ENCODE assay signal across 1 cellular context in the genomic region with DNA sequence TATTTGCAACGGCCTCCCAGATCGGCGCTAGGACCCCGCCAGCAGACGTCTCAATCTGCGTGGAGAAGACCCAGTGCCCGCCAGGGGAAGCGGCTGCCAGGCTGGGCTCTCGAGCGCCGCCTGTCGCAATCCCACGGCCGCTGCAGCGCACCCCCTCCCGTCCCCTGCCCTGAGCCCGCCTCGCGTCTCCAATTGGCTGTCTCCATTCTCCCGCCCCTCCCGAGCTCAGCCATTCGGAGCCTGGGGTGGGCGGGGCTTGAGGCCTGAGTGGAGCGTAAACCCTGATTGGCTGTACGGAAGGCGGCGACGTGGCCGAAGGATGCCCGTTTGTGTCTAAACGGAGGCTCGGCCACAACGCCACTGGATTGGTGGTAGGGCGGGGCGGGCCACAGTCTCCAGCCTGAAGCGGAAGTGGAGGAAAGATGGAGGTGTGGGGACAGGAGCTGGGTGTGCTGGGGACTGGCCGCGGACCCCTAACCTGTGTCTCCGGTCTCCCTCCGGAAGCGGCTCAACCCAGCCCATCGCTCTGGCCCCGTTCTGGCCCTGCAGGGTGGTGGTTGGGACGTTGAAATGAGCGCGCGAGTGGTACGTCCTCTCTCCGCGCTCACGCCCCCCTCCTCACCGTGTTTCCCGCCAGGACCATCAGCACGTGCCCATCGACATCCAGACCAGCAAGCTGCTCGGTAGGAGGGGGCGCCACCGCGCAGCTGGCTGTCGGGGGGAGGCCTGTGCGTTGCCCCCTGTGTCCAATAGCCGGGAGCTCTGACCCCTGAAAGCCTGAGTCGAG.
TF ChIP-seq lines count a peak whose summit lies in the region.

A gene with protein sequence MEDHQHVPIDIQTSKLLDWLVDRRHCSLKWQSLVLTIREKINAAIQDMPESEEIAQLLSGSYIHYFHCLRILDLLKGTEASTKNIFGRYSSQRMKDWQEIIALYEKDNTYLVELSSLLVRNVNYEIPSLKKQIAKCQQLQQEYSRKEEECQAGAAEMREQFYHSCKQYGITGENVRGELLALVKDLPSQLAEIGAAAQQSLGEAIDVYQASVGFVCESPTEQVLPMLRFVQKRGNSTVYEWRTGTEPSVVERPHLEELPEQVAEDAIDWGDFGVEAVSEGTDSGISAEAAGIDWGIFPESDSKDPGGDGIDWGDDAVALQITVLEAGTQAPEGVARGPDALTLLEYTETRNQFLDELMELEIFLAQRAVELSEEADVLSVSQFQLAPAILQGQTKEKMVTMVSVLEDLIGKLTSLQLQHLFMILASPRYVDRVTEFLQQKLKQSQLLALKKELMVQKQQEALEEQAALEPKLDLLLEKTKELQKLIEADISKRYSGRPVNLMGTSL (plus strand): TSS at position 389 of the 787 bp plus-strand sequence. CDS start 34 bp downstream, at position 423.

TF ChIP-seq in HepG2, 621 proteins besides CTCF, POLR2A, EP300 and RAD21 (continued from another document and continues in another):
- TF ChIP-seq, protein P1, sequence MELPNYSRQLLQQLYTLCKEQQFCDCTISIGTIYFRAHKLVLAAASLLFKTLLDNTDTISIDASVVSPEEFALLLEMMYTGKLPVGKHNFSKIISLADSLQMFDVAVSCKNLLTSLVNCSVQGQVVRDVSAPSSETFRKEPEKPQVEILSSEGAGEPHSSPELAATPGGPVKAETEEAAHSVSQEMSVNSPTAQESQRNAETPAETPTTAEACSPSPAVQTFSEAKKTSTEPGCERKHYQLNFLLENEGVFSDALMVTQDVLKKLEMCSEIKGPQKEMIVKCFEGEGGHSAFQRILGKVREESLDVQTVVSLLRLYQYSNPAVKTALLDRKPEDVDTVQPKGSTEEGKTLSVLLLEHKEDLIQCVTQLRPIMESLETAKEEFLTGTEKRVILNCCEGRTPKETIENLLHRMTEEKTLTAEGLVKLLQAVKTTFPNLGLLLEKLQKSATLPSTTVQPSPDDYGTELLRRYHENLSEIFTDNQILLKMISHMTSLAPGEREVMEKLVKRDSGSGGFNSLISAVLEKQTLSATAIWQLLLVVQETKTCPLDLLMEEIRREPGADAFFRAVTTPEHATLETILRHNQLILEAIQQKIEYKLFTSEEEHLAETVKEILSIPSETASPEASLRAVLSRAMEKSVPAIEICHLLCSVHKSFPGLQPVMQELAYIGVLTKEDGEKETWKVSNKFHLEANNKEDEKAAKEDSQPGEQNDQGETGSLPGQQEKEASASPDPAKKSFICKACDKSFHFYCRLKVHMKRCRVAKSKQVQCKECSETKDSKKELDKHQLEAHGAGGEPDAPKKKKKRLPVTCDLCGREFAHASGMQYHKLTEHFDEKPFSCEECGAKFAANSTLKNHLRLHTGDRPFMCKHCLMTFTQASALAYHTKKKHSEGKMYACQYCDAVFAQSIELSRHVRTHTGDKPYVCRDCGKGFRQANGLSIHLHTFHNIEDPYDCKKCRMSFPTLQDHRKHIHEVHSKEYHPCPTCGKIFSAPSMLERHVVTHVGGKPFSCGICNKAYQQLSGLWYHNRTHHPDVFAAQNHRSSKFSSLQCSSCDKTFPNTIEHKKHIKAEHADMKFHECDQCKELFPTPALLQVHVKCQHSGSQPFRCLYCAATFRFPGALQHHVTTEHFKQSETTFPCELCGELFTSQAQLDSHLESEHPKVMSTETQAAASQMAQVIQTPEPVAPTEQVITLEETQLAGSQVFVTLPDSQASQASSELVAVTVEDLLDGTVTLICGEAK (IDR thresholded peaks at IDR 0.05) = no peak
- TF ChIP-seq, protein P1 (CRISPR knock-in tag; IDR thresholded peaks at IDR 0.05) = peak; percentile 63
- no peak for TF ChIP-seq SRSF9 (IDR thresholded peaks at IDR 0.05; ENCODE audit: borderline replicate concordance, insufficient read depth, low read depth, low read length, poor library complexity, severe bottlenecking)
- peak; percentile 91 for TF ChIP-seq PHF20 (CRISPR knock-in tag; IDR thresholded peaks at IDR 0.05)
- TF ChIP-seq GLI4 (CRISPR knock-in tag; IDR thresholded peaks at IDR 0.05; ENCODE audit: borderline replicate concordance) = peak; percentile 98
- peak; percentile 96 for TF ChIP-seq TBX2 (CRISPR knock-in tag; IDR thresholded peaks at IDR 0.05; ENCODE audit: borderline replicate concordance)
- peak; percentile 92; the same call in 1 of the 2 replicates for TF ChIP-seq ZNF251 (CRISPR knock-in tag; IDR thresholded peaks at IDR 0.05)
- peak; percentile 97; the same call in 1 of the 2 replicates for TF ChIP-seq ZNF44 (CRISPR knock-in tag; IDR thresholded peaks at IDR 0.05)
- peak; percentile 95 for TF ChIP-seq ZNF607 (CRISPR knock-in tag; IDR thresholded peaks at IDR 0.05; ENCODE audit: borderline replicate concordance)
- peak; percentile 89 for TF ChIP-seq JUNB (CRISPR knock-in tag; IDR thresholded peaks at IDR 0.05; ENCODE audit: borderline replicate concordance)
- TF ChIP-seq ETV6 (CRISPR knock-in tag; conservative IDR thresholded peaks at IDR 0.05) = peak; percentile 89
- TF ChIP-seq JUND (CRISPR knock-in tag; IDR thresholded peaks at IDR 0.05) = peak; percentile 75; the same call in 1 of the 2 replicates
- peak; percentile 79 for TF ChIP-seq HDAC1 (CRISPR knock-in tag; IDR thresholded peaks at IDR 0.05)
- TF ChIP-seq, protein P2, sequence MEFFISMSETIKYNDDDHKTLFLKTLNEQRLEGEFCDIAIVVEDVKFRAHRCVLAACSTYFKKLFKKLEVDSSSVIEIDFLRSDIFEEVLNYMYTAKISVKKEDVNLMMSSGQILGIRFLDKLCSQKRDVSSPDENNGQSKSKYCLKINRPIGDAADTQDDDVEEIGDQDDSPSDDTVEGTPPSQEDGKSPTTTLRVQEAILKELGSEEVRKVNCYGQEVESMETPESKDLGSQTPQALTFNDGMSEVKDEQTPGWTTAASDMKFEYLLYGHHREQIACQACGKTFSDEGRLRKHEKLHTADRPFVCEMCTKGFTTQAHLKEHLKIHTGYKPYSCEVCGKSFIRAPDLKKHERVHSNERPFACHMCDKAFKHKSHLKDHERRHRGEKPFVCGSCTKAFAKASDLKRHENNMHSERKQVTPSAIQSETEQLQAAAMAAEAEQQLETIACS (CRISPR knock-in tag; IDR thresholded peaks at IDR 0.05) = no peak
- TF ChIP-seq NFKBIZ (CRISPR knock-in tag; IDR thresholded peaks at IDR 0.05) = no peak
- TF ChIP-seq, protein P3, sequence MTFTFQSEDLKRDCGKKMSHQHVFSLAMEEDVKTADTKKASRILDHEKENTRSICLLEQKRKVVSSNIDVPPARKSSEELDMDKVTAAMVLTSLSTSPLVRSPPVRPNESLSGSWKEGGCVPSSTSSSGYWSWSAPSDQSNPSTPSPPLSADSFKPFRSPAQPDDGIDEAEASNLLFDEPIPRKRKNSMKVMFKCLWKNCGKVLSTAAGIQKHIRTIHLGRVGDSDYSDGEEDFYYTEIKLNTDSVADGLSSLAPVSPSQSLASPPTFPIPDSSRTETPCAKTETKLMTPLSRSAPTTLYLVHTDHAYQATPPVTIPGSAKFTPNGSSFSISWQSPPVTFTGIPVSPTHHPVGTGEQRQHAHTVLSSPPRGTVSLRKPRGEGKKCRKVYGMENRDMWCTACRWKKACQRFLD (CRISPR knock-in tag; IDR thresholded peaks at IDR 0.05; ENCODE audit: borderline replicate concordance) = peak; percentile 95; the same call in 1 of the 2 replicates
- TF ChIP-seq TMF1 (CRISPR knock-in tag; IDR thresholded peaks at IDR 0.05; ENCODE audit: low read depth) = peak; percentile 99
- peak; percentile 72 for TF ChIP-seq PTBP1 (IDR thresholded peaks at IDR 0.05; ENCODE audit: low read depth, low read length, poor library complexity, severe bottlenecking)
- TF ChIP-seq, protein P4, sequence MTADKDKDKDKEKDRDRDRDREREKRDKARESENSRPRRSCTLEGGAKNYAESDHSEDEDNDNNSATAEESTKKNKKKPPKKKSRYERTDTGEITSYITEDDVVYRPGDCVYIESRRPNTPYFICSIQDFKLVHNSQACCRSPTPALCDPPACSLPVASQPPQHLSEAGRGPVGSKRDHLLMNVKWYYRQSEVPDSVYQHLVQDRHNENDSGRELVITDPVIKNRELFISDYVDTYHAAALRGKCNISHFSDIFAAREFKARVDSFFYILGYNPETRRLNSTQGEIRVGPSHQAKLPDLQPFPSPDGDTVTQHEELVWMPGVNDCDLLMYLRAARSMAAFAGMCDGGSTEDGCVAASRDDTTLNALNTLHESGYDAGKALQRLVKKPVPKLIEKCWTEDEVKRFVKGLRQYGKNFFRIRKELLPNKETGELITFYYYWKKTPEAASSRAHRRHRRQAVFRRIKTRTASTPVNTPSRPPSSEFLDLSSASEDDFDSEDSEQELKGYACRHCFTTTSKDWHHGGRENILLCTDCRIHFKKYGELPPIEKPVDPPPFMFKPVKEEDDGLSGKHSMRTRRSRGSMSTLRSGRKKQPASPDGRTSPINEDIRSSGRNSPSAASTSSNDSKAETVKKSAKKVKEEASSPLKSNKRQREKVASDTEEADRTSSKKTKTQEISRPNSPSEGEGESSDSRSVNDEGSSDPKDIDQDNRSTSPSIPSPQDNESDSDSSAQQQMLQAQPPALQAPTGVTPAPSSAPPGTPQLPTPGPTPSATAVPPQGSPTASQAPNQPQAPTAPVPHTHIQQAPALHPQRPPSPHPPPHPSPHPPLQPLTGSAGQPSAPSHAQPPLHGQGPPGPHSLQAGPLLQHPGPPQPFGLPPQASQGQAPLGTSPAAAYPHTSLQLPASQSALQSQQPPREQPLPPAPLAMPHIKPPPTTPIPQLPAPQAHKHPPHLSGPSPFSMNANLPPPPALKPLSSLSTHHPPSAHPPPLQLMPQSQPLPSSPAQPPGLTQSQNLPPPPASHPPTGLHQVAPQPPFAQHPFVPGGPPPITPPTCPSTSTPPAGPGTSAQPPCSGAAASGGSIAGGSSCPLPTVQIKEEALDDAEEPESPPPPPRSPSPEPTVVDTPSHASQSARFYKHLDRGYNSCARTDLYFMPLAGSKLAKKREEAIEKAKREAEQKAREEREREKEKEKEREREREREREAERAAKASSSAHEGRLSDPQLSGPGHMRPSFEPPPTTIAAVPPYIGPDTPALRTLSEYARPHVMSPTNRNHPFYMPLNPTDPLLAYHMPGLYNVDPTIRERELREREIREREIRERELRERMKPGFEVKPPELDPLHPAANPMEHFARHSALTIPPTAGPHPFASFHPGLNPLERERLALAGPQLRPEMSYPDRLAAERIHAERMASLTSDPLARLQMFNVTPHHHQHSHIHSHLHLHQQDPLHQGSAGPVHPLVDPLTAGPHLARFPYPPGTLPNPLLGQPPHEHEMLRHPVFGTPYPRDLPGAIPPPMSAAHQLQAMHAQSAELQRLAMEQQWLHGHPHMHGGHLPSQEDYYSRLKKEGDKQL (CRISPR knock-in tag; IDR thresholded peaks at IDR 0.05; ENCODE audit: low read depth) = peak; percentile 32
- TF ChIP-seq ZNF629 (CRISPR knock-in tag; conservative IDR thresholded peaks at IDR 0.05) = peak; percentile 25; the same call in 1 of the 2 replicates
- TF ChIP-seq POLR2G (IDR thresholded peaks at IDR 0.05; ENCODE audit: low read depth, low read length) = peak; percentile 96
- peak; percentile 65; the same call in 1 of the 2 replicates for TF ChIP-seq ZNF24 (IDR thresholded peaks at IDR 0.05)
- TF ChIP-seq PCBP1 (IDR thresholded peaks at IDR 0.05; ENCODE audit: borderline replicate concordance, low read depth, low read length) = peak; percentile 97
- peak; percentile 98 for TF ChIP-seq ZBTB42 (CRISPR knock-in tag; IDR thresholded peaks at IDR 0.05)
- TF ChIP-seq RARG (CRISPR knock-in tag; IDR thresholded peaks at IDR 0.05; ENCODE audit: low read depth) = no peak
- peak; percentile 97; the same call in 1 of the 2 replicates for TF ChIP-seq ZNF790 (CRISPR knock-in tag; IDR thresholded peaks at IDR 0.05; ENCODE audit: borderline replicate concordance)
- TF ChIP-seq ZNF766 (CRISPR knock-in tag; IDR thresholded peaks at IDR 0.05; ENCODE audit: borderline replicate concordance) = peak; percentile 91; the same call in 1 of the 2 replicates
- peak; percentile 88 for TF ChIP-seq WIZ (CRISPR knock-in tag; IDR thresholded peaks at IDR 0.05)
- peak; percentile 76; the same call in 1 of the 2 replicates for TF ChIP-seq SMC3 (IDR thresholded peaks at IDR 0.05; ENCODE audit: low read length)
- TF ChIP-seq ZNF562 (CRISPR knock-in tag; IDR thresholded peaks at IDR 0.05; ENCODE audit: borderline replicate concordance) = peak; percentile 91; the same call in 1 of the 2 replicates
- TF ChIP-seq MYNN (CRISPR knock-in tag; IDR thresholded peaks at IDR 0.05; ENCODE audit: low read depth) = peak; percentile 95
- TF ChIP-seq TCF12 (IDR thresholded peaks at IDR 0.05) = no peak
- no peak; the same call in 1 of the 2 replicates for TF ChIP-seq TCF12 (CRISPR knock-in tag; IDR thresholded peaks at IDR 0.05)
- peak; percentile 80 for TF ChIP-seq REPIN1 (CRISPR knock-in tag; IDR thresholded peaks at IDR 0.05; ENCODE audit: borderline replicate concordance, low read depth)
- TF ChIP-seq NFYB (CRISPR knock-in tag; IDR thresholded peaks at IDR 0.05) = peak; percentile 97
- TF ChIP-seq, protein P5, sequence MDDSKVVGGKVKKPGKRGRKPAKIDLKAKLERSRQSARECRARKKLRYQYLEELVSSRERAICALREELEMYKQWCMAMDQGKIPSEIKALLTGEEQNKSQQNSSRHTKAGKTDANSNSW (CRISPR knock-in tag; IDR thresholded peaks at IDR 0.05; ENCODE audit: borderline replicate concordance) = peak; percentile 92
